Comparison of ENCODE assay signal across 1 cellular context in the genomic region with DNA sequence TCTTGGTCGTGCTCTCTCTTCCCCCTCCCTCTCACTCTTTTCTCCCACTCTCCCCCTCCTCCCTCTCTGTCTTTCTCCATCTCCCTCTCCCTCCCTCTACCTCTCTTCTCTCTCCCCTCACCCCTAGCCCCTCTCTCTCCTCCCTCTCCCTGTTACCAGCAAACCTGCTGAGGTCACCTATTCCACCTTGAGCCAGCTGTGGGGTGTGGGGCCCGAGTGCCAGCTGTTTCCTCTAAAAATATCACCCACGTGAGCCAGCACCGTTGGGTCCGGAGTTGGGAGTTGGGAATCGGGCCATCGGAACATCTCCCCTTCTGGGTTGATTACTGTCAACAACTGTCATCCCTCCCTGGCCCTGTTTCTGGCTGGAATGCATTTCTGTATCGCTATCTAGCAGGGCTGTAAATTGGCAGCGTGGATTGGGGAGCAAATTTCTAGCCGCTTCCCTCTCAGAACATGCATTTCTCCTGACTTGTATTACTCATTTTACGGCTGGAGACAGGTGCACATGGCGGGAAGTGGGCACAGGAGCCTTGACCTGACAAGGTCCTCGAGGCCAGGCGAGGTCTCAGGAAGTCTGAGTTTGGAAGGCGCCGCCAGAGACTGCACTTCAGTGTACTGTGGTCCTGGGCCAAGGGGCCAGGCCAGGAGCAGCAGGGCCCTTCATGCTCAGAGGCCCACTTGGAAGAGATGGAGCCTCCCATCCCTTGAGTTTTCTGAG.
TF ChIP-seq lines count a peak whose summit lies in the region.

No MANE protein-coding gene starts in this region.

TF ChIP-seq in HepG2, 621 proteins besides CTCF, POLR2A, EP300 and RAD21:
- TF ChIP-seq IKZF1 (IDR thresholded peaks at IDR 0.05) (0 out of 2 replicates have a peak, but pooled peaks have one; percentile 37), NFIB (CRISPR knock-in tag; IDR thresholded peaks at IDR 0.05; ENCODE audit: borderline replicate concordance) (no peak)
